7 cellular contexts compared by ENCODE assay signal in genomic region chr6:28337103-28337520, GRCh38. TPM values are rescaled to one million over a fixed set of nuclear protein-coding genes. Genes with fewer than 3 reads are reported as not detected.
DNase-seq lines count a peak whose midpoint lies in the region; ATAC-seq and TF ChIP-seq lines count a peak whose summit lies in the region.

No MANE protein-coding gene starts in this region.

- intact Hi-C loops in activated CD4-positive, alpha-beta T cell treated with anti-CD3 and anti-CD28 coated beads for 36 hours (cut with DNase I, micrococcal nuclease) = loop anchor here (2.0 to 5.0 kb wide), 4 partner anchors 106 to 255 kb away; partner anchors contain the start of genes ZNF165 (in 1 of the 2) and ZSCAN23 (in 1 of the 2)

- in situ Hi-C loops in GM13977 (cut with MboI; ENCODE audit: low pct_unique_long_range_greater_than_20kb, low sequenced_read_pairs, unreplicated experiment) = no loop called here

- H3K4me1 ChIP-seq in HUES6 (ENCODE audit: control insufficient read depth, insufficient read depth, low read length) = peaks cover 15% of the 10 kb centered on the region
- H3K4me1 ChIP-seq in hepatocyte (ENCODE audit: insufficient read depth) = peaks cover 7% of the 10 kb centered on the region
- H3K4me1 ChIP-seq in subcutaneous abdominal adipose tissue (ENCODE audit: control insufficient read depth in 5 of 5, insufficient read depth in 5 of 5, low read length in 5 of 5) = peaks cover 4 to 18% (median 17%) of the 10 kb centered on the region in 5 donors

- no peak for DNase-seq in SK-N-MC (ENCODE audit: low read depth, low spot score)
- no peak for DNase-seq in hepatocyte (ENCODE audit: low spot score)
- DNase-seq in activated CD4-positive, alpha-beta T cell treated with anti-CD3 and anti-CD28 coated beads for 36 hours = no peak
- DNase-seq in GM13977 (ENCODE audit: low spot score) = no peak

- H3K27me3 ChIP-seq in HUES6 (ENCODE audit: control insufficient read depth, insufficient read depth, low read length) (no peaks in the 10 kb centered on the region), hepatocyte (no peaks in the 10 kb centered on the region), subcutaneous abdominal adipose tissue (ENCODE audit: control insufficient read depth in 5 of 5, insufficient read depth in 4 of 5, low read length in 5 of 5) (no peaks in the 10 kb centered on the region)

- POLR2A ChIA-PET in activated CD4-positive, alpha-beta T cell treated with anti-CD3 and anti-CD28 coated beads for 36 hours (lab: Charles Lee) = interaction anchor here (1.1 kb wide), 1 partner anchor 246 kb away, joined by 4 read pairs; no protein-coding TSS in a partner anchor

- H3K36me3 Mint-ChIP-seq in activated CD4-positive, alpha-beta T cell treated with anti-CD3 and anti-CD28 coated beads for 36 hours (ENCODE audit: low read depth) = no peaks in the 10 kb centered on the region

- H3K27me3 Mint-ChIP-seq in activated CD4-positive, alpha-beta T cell treated with anti-CD3 and anti-CD28 coated beads for 36 hours = peaks cover 3% of the 10 kb centered on the region

- peak overlapping the region; percentile 74 for H3K4me2 ChIP-seq in hepatocyte

- H3K27ac ChIP-seq in HUES6 (ENCODE audit: low read depth, low read length) (no peak overlapping the region), SK-N-MC (no peak overlapping the region), hepatocyte (peak overlapping the region; percentile 94), subcutaneous abdominal adipose tissue (ENCODE audit: low read depth, low read length) (peak overlapping the region; percentile 99)

- H2AFZ ChIP-seq in hepatocyte = peak overlapping the region; percentile 14

- no peak overlapping the region for H3K4me3 Mint-ChIP-seq in activated CD4-positive, alpha-beta T cell treated with anti-CD3 and anti-CD28 coated beads for 36 hours

- peaks cover 7% of the 10 kb centered on the region for H3K4me1 Mint-ChIP-seq in activated CD4-positive, alpha-beta T cell treated with anti-CD3 and anti-CD28 coated beads for 36 hours

- H3K9ac ChIP-seq in HUES6 (ENCODE audit: low read length) = peak overlapping the region; percentile 97
- no peak overlapping the region for H3K9ac ChIP-seq in SK-N-MC (ENCODE audit: insufficient read length)
- H3K9ac ChIP-seq in subcutaneous abdominal adipose tissue (ENCODE audit: low read length in 5 of 5) = peak overlapping the region in 1 of 5 donors; percentile 98

- no peak for TF ChIP-seq CTCF in hepatocyte (IDR thresholded peaks at IDR 0.05; ENCODE audit: poor library complexity)
- no peak for TF ChIP-seq CTCF in GM13977 (IDR thresholded peaks at IDR 0.05; ENCODE audit: extremely low read depth, insufficient read depth, missing control alignments)

- H3K27ac Mint-ChIP-seq in activated CD4-positive, alpha-beta T cell treated with anti-CD3 and anti-CD28 coated beads for 36 hours = no peak overlapping the region

- H3K9me2 ChIP-seq in hepatocyte (replicated peaks; ENCODE audit: insufficient read depth) = no peaks in the 10 kb centered on the region

- H4K20me1 ChIP-seq in hepatocyte (ENCODE audit: insufficient read depth, poor library complexity, severe bottlenecking) = no peaks in the 10 kb centered on the region

- H3K79me2 ChIP-seq in hepatocyte = peaks cover 13% of the 10 kb centered on the region

- H3K9me3 Mint-ChIP-seq in activated CD4-positive, alpha-beta T cell treated with anti-CD3 and anti-CD28 coated beads for 36 hours (ENCODE audit: low read depth) = peaks cover 14% of the 10 kb centered on the region

- peak overlapping the region; percentile 83 for H3K4me3 ChIP-seq in HUES6 (ENCODE audit: low read depth, low read length)
- peak overlapping the region; percentile 88 for H3K4me3 ChIP-seq in SK-N-MC
- peak overlapping the region; percentile 56 for H3K4me3 ChIP-seq in hepatocyte
- H3K4me3 ChIP-seq in subcutaneous abdominal adipose tissue (ENCODE audit: low read depth in 1 of 5, low read length in 5 of 5) = peak overlapping the region in 3 of 5 donors; percentile 81 to 96 (median 93)

- CTCF ChIA-PET in activated CD4-positive, alpha-beta T cell treated with anti-CD3 and anti-CD28 coated beads for 36 hours (lab: Charles Lee) = interaction anchor here (2.8 kb wide), 1 partner anchor 18 kb away, joined by 13 read pairs; no protein-coding TSS in a partner anchor

- H3K36me3 ChIP-seq in HUES6 (ENCODE audit: control insufficient read depth, insufficient read depth, low read length) (no peaks in the 10 kb centered on the region), SK-N-MC (ENCODE audit: insufficient read depth, low read length) (no peaks in the 10 kb centered on the region), hepatocyte (replicated peaks; ENCODE audit: insufficient read depth, low read depth) (no peaks in the 10 kb centered on the region), subcutaneous abdominal adipose tissue (ENCODE audit: control insufficient read depth in 5 of 5, insufficient read depth in 5 of 5, low read length in 5 of 5) (no peaks in the 10 kb centered on the region)

- no peak for ATAC-seq in HG02981 (IDR thresholded peaks at IDR 0.05; ENCODE audit: unreplicated experiment)
- no peak for ATAC-seq in activated CD4-positive, alpha-beta T cell treated with anti-CD3 and anti-CD28 coated beads for 36 hours

- no peaks in the 10 kb centered on the region for H3K9me3 ChIP-seq in HUES6 (ENCODE audit: control insufficient read depth, insufficient read depth, low read depth, low read length)
- no peaks in the 10 kb centered on the region for H3K9me3 ChIP-seq in SK-N-MC (ENCODE audit: low read depth, low read length)
- H3K9me3 ChIP-seq in hepatocyte (ENCODE audit: low read depth) = no peaks in the 10 kb centered on the region
- no peaks in the 10 kb centered on the region for H3K9me3 ChIP-seq in subcutaneous abdominal adipose tissue (ENCODE audit: control insufficient read depth in 5 of 5, low read length in 5 of 5)

RNA-seq across cellular contexts. Expression of gene ZSCAN31, which starts 1.2 kb away (rescaled TPM):
- 2.6 and 4.6 TPM in 2 replicates for total RNA-seq in hepatocyte
- 1.8 and 3.4 TPM in 2 replicates for polyA plus RNA-seq in hepatocyte
- total RNA-seq in activated CD4-positive, alpha-beta T cell treated with anti-CD3 and anti-CD28 coated beads for 36 hours = 1 to 10 TPM; 1.3 to 1.8 TPM

RNA-seq across cellular contexts. Expression of gene ZKSCAN3, which starts 12.6 kb away (rescaled TPM):
- 6.8 and 7.1 TPM in 2 replicates for total RNA-seq in hepatocyte
- 1.9 and 3.1 TPM in 2 replicates for polyA plus RNA-seq in hepatocyte
- 1 to 10 TPM; 2.2 to 3.1 TPM for total RNA-seq in activated CD4-positive, alpha-beta T cell treated with anti-CD3 and anti-CD28 coated beads for 36 hours

RNA-seq across cellular contexts. Expression of gene PGBD1, which starts 55.7 kb away (rescaled TPM):
- total RNA-seq in hepatocyte = 5.1 and 6.2 TPM in 2 replicates
- 2.5 and 3.1 TPM in 2 replicates for polyA plus RNA-seq in hepatocyte
- total RNA-seq in activated CD4-positive, alpha-beta T cell treated with anti-CD3 and anti-CD28 coated beads for 36 hours = 1 to 10 TPM; 1.5 to 1.6 TPM

Comparison
In these comparisons a context has a peak if more than half of its experiments do, and no peak if none do; other contexts are left out.
1. H3K27ac ChIP-seq: peak in hepatocyte (single experiment) and subcutaneous abdominal adipose tissue (single experiment); none in HUES6 (single experiment) and SK-N-MC (single experiment).
2. Peak in every context shown above with its lines, with median percentiles within 50 percentile points of each other: H3K4me3 ChIP-seq.